ENCODE assay signal across 1 cellular context in the genomic region with DNA sequence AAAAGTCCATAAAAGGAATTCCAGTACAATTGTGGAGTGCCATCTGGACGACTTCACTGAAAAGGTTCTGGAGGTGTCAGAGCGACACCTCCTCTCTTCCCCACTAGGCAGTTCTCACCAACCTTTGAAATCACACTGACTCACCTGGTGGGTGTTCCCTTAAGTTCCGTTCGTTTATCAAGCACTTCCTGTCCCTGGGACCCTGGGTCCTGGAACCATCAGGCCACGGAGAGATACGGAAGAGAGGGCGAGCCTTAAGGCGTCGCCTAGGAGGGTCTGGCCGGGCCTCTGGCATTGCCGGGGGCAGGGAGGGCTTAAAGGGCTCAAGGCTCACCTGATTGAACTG.
TF ChIP-seq lines count a peak whose summit lies in the region.

No MANE protein-coding gene starts in this region.

TF ChIP-seq in K562, 482 proteins besides CTCF, POLR2A, EP300 and RAD21 (continues in another document):
- no peak for TF ChIP-seq ZBTB9 (CRISPR knock-in tag; IDR thresholded peaks at IDR 0.05)
- peak in 1 of 3 experiments; percentile 84; a peak in 2 of 6 replicates for TF ChIP-seq ZBTB11 (CRISPR knock-in tag; IDR thresholded peaks at IDR 0.05)
- no peak for TF ChIP-seq ZNF75A (CRISPR knock-in tag; IDR thresholded peaks at IDR 0.05)
- peak; percentile 48 for TF ChIP-seq MGA (IDR thresholded peaks at IDR 0.05)
- TF ChIP-seq, protein P1, sequence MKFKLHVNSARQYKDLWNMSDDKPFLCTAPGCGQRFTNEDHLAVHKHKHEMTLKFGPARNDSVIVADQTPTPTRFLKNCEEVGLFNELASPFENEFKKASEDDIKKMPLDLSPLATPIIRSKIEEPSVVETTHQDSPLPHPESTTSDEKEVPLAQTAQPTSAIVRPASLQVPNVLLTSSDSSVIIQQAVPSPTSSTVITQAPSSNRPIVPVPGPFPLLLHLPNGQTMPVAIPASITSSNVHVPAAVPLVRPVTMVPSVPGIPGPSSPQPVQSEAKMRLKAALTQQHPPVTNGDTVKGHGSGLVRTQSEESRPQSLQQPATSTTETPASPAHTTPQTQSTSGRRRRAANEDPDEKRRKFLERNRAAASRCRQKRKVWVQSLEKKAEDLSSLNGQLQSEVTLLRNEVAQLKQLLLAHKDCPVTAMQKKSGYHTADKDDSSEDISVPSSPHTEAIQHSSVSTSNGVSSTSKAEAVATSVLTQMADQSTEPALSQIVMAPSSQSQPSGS (CRISPR knock-in tag; IDR thresholded peaks at IDR 0.05): no peak
- TF ChIP-seq NFIX (CRISPR knock-in tag; IDR thresholded peaks at IDR 0.05; ENCODE audit: low read depth): no peak
- no peak for TF ChIP-seq BHLHE40 (IDR thresholded peaks at IDR 0.05; ENCODE audit: low read length)
- no peak for TF ChIP-seq RBFOX2 (IDR thresholded peaks at IDR 0.05; ENCODE audit: low read depth, low read length)
- TF ChIP-seq SRSF9 (IDR thresholded peaks at IDR 0.05; ENCODE audit: borderline replicate concordance, low read depth, low read length): no peak
- 0 out of 2 replicates have a peak, but pooled peaks have one; percentile 25 for TF ChIP-seq PHF8 (IDR thresholded peaks at IDR 0.05; ENCODE audit: borderline replicate concordance, low read length)
- TF ChIP-seq, protein P2, sequence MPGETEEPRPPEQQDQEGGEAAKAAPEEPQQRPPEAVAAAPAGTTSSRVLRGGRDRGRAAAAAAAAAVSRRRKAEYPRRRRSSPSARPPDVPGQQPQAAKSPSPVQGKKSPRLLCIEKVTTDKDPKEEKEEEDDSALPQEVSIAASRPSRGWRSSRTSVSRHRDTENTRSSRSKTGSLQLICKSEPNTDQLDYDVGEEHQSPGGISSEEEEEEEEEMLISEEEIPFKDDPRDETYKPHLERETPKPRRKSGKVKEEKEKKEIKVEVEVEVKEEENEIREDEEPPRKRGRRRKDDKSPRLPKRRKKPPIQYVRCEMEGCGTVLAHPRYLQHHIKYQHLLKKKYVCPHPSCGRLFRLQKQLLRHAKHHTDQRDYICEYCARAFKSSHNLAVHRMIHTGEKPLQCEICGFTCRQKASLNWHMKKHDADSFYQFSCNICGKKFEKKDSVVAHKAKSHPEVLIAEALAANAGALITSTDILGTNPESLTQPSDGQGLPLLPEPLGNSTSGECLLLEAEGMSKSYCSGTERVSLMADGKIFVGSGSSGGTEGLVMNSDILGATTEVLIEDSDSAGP (CRISPR knock-in tag; IDR thresholded peaks at IDR 0.05): no peak
- TF ChIP-seq HIVEP1 (CRISPR knock-in tag; IDR thresholded peaks at IDR 0.05): no peak
- TF ChIP-seq CBFA2T2 (conservative IDR thresholded peaks at IDR 0.05): no peak
- peak; percentile 65 for TF ChIP-seq GABPA (tag; conservative IDR thresholded peaks at IDR 0.05; ENCODE audit: low read depth)
- TF ChIP-seq ZNF165 (CRISPR knock-in tag; IDR thresholded peaks at IDR 0.05; ENCODE audit: borderline replicate concordance): no peak
- peak; percentile 46; the same call in 1 of the 2 replicates for TF ChIP-seq ELF1 (tag; IDR thresholded peaks at IDR 0.05)
- peak; percentile 57; the same call in 1 of the 2 replicates for TF ChIP-seq ZBTB7A (IDR thresholded peaks at IDR 0.05; ENCODE audit: borderline replicate concordance, control insufficient read depth, low read depth, low read length)
- TF ChIP-seq TCFL5 (CRISPR knock-in tag; conservative IDR thresholded peaks at IDR 0.05): no peak
- TF ChIP-seq NCOR1 (IDR thresholded peaks at IDR 0.05): 0 out of 2 replicates have a peak, but pooled peaks have one; percentile 19
- no peak for TF ChIP-seq JUND (IDR thresholded peaks at IDR 0.05; ENCODE audit: borderline replicate concordance, low read depth, low read length)
- TF ChIP-seq JUND (tag; IDR thresholded peaks at IDR 0.05; ENCODE audit: borderline replicate concordance, low read depth, low read length): peak; percentile 16; the same call in 1 of the 3 replicates
- no peak for TF ChIP-seq SUPT5H (IDR thresholded peaks at IDR 0.05)
- no peak for TF ChIP-seq ASH1L (IDR thresholded peaks at IDR 0.05; ENCODE audit: borderline replicate concordance, low read depth, partially characterized antibody)
- no peak for TF ChIP-seq RBM17 (IDR thresholded peaks at IDR 0.05; ENCODE audit: borderline replicate concordance, low read depth, low read length)
- no peak for TF ChIP-seq TEAD2 (tag; IDR thresholded peaks at IDR 0.05)
- no peak for TF ChIP-seq SNIP1 (IDR thresholded peaks at IDR 0.05; ENCODE audit: low read depth)
- TF ChIP-seq ZEB2 (IDR thresholded peaks at IDR 0.05): peak; percentile 35; the same call in 1 of the 2 replicates
- 0 out of 2 replicates have a peak, but pooled peaks have one; percentile 9 for TF ChIP-seq ZNF830 (CRISPR knock-in tag; IDR thresholded peaks at IDR 0.05)
- no peak for TF ChIP-seq TAF9B (IDR thresholded peaks at IDR 0.05; ENCODE audit: partially characterized antibody)
- TF ChIP-seq HMG20B (CRISPR knock-in tag; IDR thresholded peaks at IDR 0.05): no peak
